In the genomic region with DNA sequence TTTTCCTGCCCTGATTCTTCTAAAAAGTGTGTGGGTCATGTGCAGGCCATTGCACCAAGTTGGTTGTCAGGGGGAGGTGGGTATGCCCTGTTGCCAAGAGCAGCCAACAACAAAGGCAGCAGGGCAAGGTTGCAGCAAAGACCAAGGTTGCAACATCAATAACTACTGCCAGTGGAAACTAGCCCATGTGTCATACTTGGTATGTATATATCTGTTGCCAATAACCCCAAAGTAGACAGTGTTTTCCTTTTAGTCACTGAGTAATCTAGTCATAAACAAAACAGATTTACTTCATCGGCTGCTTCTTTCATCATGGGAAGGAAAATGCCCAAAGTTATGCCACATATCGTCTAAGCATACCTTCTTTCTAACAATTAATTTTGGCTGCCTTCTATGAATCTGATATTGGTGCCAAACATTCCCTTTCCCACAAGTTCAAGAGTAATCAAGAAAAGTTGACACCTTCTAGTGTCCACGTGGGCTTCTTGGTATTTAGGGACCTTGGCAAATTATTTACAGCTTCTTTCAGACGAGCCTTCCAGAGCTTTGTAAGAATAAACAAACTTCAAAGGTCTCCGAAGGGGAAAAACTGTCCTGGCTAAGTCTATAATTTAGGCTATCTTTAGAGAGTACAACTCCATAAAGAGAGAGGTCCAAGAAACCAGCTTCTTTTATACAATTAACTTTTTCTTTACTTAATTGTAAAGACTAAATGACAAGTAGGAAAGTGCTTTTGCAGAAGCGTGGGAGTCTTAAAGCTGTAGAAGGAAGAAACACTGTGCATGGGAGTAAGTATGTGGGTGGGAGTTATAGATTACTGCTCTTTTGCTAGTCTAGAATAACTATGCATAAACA, we compare ENCODE assay signal across 1 cellular context.
TF ChIP-seq lines count a peak whose summit lies in the region.

No MANE protein-coding gene starts in this region.

TF ChIP-seq in HepG2, 621 proteins besides CTCF, POLR2A, EP300 and RAD21 (continued from another document):
- no peak for TF ChIP-seq ZNF414 (CRISPR knock-in tag; IDR thresholded peaks at IDR 0.05)
- no peak for TF ChIP-seq ZNF34 (CRISPR knock-in tag; IDR thresholded peaks at IDR 0.05; ENCODE audit: borderline replicate concordance)
- TF ChIP-seq ZNF512B (CRISPR knock-in tag; IDR thresholded peaks at IDR 0.05; ENCODE audit: borderline replicate concordance): no peak
- no peak for TF ChIP-seq REL (CRISPR knock-in tag; conservative IDR thresholded peaks at IDR 0.05)
